11 cellular contexts compared by ENCODE assay signal in genomic region chr3:108125151-108125540, GRCh38. TPM values are rescaled to one million over a fixed set of nuclear protein-coding genes. Genes with fewer than 3 reads are reported as not detected.
A peak's percentile ranks its signal among the peaks of the same experiment; 100 is the strongest.
DNase-seq lines count a peak whose midpoint lies in the region; ATAC-seq lines count a peak whose summit lies in the region.
"Had no signal": no experiment of that assay in that cellular context is flagged by ENCODE, and none has a peak within 500 bp of the region (broad histone marks: within the 10 kb centered on the region; RNA-seq: fewer than 3 reads in every experiment).

No MANE protein-coding gene starts in this region.

- H3K27me3 ChIP-seq in Karpas-422 (ENCODE audit: low read length): no peaks in the 10 kb centered on the region
- no peaks in the 10 kb centered on the region for H3K27me3 ChIP-seq in rectal smooth muscle tissue (ENCODE audit: control insufficient read depth, insufficient read depth, low read length)

- ATAC-seq in activated CD4-positive, CD25-positive, alpha-beta regulatory T cell treated with anti-CD3 and anti-CD28 coated beads, Interleukin-2, amount 50 U/mL, for 24 hours: peak; percentile 4 to 7
- no peak for ATAC-seq in HG02763 (IDR thresholded peaks at IDR 0.05; ENCODE audit: unreplicated experiment)
- ATAC-seq: A549 had no signal

- H3K79me2 ChIP-seq in Karpas-422 (ENCODE audit: low read length): no peaks in the 10 kb centered on the region

- no peak for DNase-seq in activated CD4-positive, CD25-positive, alpha-beta regulatory T cell (lab: John Stamatoyannopoulos, UW)
- DNase-seq in Karpas-422: peak; percentile 61
- no peak for DNase-seq in NCI-H2081 treated with DMSO at 0.1 percent for 48 hours (lab: John Stamatoyannopoulos, UW)
- no peak for DNase-seq in dedifferentiated amniotic fluid mesenchymal stem cell (ENCODE audit: extremely low spot score)
- DNase-seq: NK-92 treated with Interleukin-12 subunit alpha and Interleukin-12 subunit beta, amount 100 ng/mL, for 24 hours had no signal

- peak overlapping the region; percentile 96 for H3K4me3 Mint-ChIP-seq in activated naive CD8-positive, alpha-beta T cell

- H3K27ac Mint-ChIP-seq in activated naive CD8-positive, alpha-beta T cell: peak overlapping the region; percentile 100

- H3K9me3 Mint-ChIP-seq in activated naive CD8-positive, alpha-beta T cell (ENCODE audit: low read depth): peaks cover 7% of the 10 kb centered on the region

- peaks cover 56% of the 10 kb centered on the region for H3K4me1 ChIP-seq in Karpas-422 (ENCODE audit: low read length)
- H3K4me1 ChIP-seq in rectal smooth muscle tissue (ENCODE audit: control insufficient read depth, insufficient read depth, low read length): no peaks in the 10 kb centered on the region
- H3K4me1 ChIP-seq: A549 had no signal

- peaks cover 29% of the 10 kb centered on the region for H3K36me3 Mint-ChIP-seq in activated naive CD8-positive, alpha-beta T cell

- H3K4me2 ChIP-seq in Karpas-422 (ENCODE audit: low read depth, low read length, poor library complexity, severe bottlenecking): peak overlapping the region; percentile 92
- H3K4me2 ChIP-seq: A549 had no signal

- no peaks in the 10 kb centered on the region for H3K9me2 ChIP-seq in Karpas-422 (replicated peaks; ENCODE audit: insufficient read depth, low read length)

- H2AFZ ChIP-seq in Karpas-422 (ENCODE audit: low read length): no peak overlapping the region; the same call in 1 of the 2 replicates

- H3K9ac ChIP-seq in Karpas-422 (ENCODE audit: low read length) (peak overlapping the region; percentile 85), rectal smooth muscle tissue (ENCODE audit: low read length) (no peak overlapping the region)

- H3K36me3 ChIP-seq in Karpas-422 (ENCODE audit: insufficient read depth, low read length) (no peaks in the 10 kb centered on the region), rectal smooth muscle tissue (ENCODE audit: control insufficient read depth, insufficient read depth, low read length) (no peaks in the 10 kb centered on the region)

- no peaks in the 10 kb centered on the region for H4K20me1 ChIP-seq in Karpas-422 (ENCODE audit: insufficient read depth, low read depth, low read length)

- no peaks in the 10 kb centered on the region for H3K9me3 ChIP-seq in Karpas-422 (ENCODE audit: low read length)
- H3K9me3 ChIP-seq: A549, mucosa of descending colon had no signal

- H3K4me1 Mint-ChIP-seq in activated naive CD8-positive, alpha-beta T cell (ENCODE audit: low read depth): peaks cover 72% of the 10 kb centered on the region

- H3K27ac ChIP-seq in Karpas-422 (ENCODE audit: low read length) (peak overlapping the region; percentile 97), rectal smooth muscle tissue (ENCODE audit: low read depth, low read length) (no peak overlapping the region)
- H3K27ac ChIP-seq: A549 had no signal

- H3K27me3 Mint-ChIP-seq in activated naive CD8-positive, alpha-beta T cell: no peaks in the 10 kb centered on the region

- H3K4me3 ChIP-seq in Karpas-422 (ENCODE audit: low read length): peak overlapping the region; percentile 64
- peak overlapping the region; percentile 30 for H3K4me3 ChIP-seq in rectal smooth muscle tissue (ENCODE audit: low read length)
- H3K4me3 ChIP-seq: A549, mucosa of descending colon had no signal

RNA-seq across cellular contexts. Expression of gene CD47, which starts 34.3 kb away (rescaled TPM):
- 119 and 180 TPM in 2 replicates for total RNA-seq in Karpas-422 (2014; rRNA removed; shearing (Covaris generic); ENCODE audit: low replicate concordance)
